ENCODE assay signal across 1 cellular context in the genomic region with DNA sequence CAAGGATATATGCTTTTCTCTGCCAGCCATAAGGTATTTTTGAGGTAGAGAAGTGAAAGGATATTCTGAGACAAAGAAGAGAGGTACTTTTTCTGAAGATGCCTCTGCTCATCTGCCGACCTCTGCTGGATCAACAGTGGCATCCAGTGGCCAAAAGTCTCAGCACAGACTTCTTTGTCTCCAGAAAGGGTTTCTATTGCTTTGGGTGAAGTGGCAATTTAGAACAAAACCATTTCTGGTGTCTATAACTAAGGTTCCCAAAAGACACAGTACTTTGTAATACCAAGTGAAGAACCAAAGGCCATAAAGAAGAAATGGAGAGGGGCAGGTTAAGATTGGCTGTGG.
TF ChIP-seq lines count a peak whose summit lies in the region.

No MANE protein-coding gene starts in this region.

TF ChIP-seq in H1, 55 proteins besides CTCF, POLR2A, EP300 and RAD21 (continued from another document):
- TF ChIP-seq TEAD4 (IDR thresholded peaks at IDR 0.05; ENCODE audit: low read depth, low read length): no peak
